15 cellular contexts compared by ENCODE assay signal in genomic region chr11:8011981-8012444, GRCh38. TPM values are rescaled to one million over a fixed set of nuclear protein-coding genes. Genes with fewer than 3 reads are reported as not detected.
DNase-seq lines count a peak whose midpoint lies in the region; ATAC-seq, FAIRE-seq and TF ChIP-seq lines count a peak whose summit lies in the region.
"Had no signal": no experiment of that assay in that cellular context is flagged by ENCODE, and none has a peak within 500 bp of the region (broad histone marks: within the 10 kb centered on the region; RNA-seq: fewer than 3 reads in every experiment).

No MANE protein-coding gene starts in this region.

- no peak for TF ChIP-seq POLR2A in H54 (IDR thresholded peaks at IDR 0.05; ENCODE audit: low read depth, low read length)
- TF ChIP-seq POLR2A in uterus (IDR thresholded peaks at IDR 0.05) = no peak

- POLR2A ChIA-PET in AG04450 (lab: Yijun Ruan, JAX) = interaction anchor here (0.6 to 1.2 kb wide), 2 partner anchors 9 to 11 kb away, joined by 3 to 5 read pairs; no protein-coding TSS in a partner anchor

- DNase-seq in AG04450 (ENCODE audit: low read depth, low spot score) (peak; percentile 69), H54 (ENCODE audit: insufficient read length, low spot score) (peak; percentile 57), brain microvascular endothelial cell (peak; percentile 96), kidney epithelial cell (ENCODE audit: low read depth) (peak; percentile 59), uterus (no peak), coronary artery (ENCODE audit: low spot score) (no peak)
- DNase-seq in central memory CD4-positive, alpha-beta T cell = no peak
- DNase-seq: effector memory CD8-positive, alpha-beta T cell; GF-D8; naive B cell; NCI-H146; transverse colon had no signal

- H3K27ac ChIP-seq in AG04450 (ENCODE audit: low read depth, low read length) (peak overlapping the region; percentile 31), brain microvascular endothelial cell (no peak overlapping the region), uterus (no peak overlapping the region), coronary artery (no peak overlapping the region)
- H3K27ac ChIP-seq: BLaER1, skin epidermis, transverse colon had no signal

- TF ChIP-seq CTCF in AG04450 (IDR thresholded peaks at IDR 0.05; ENCODE audit: low read depth, low read length) = no peak
- TF ChIP-seq CTCF in brain microvascular endothelial cell (IDR thresholded peaks at IDR 0.05; ENCODE audit: low read depth, low read length, missing control alignments) = no peak
- no peak for TF ChIP-seq CTCF in kidney epithelial cell (IDR thresholded peaks at IDR 0.05; ENCODE audit: insufficient read depth, low read length, poor library complexity, severe bottlenecking)
- no peak for TF ChIP-seq CTCF in uterus (IDR thresholded peaks at IDR 0.05)
- no peak for TF ChIP-seq CTCF in coronary artery (IDR thresholded peaks at IDR 0.05)

- intact Hi-C loops in uterus (cut with DNase I; ENCODE audit: low total_unique reads) = no loop called here

- peak; percentile 50 for FAIRE-seq in H54 (lab: Jason Lieb, UNC)

- H3K9me3 ChIP-seq in AG04450 (ENCODE audit: control insufficient read depth, insufficient read depth, low read length) = no peaks in the 10 kb centered on the region
- H3K9me3 ChIP-seq in uterus = no peaks in the 10 kb centered on the region
- H3K9me3 ChIP-seq: BLaER1, transverse colon had no signal

- no peak overlapping the region for H3K4me3 ChIP-seq in AG04450 (ENCODE audit: low read depth, low read length)
- H3K4me3 ChIP-seq in brain microvascular endothelial cell (ENCODE audit: low read depth, low read length) = no peak overlapping the region
- H3K4me3 ChIP-seq in kidney epithelial cell (ENCODE audit: low read depth, low read length) = no peak overlapping the region
- H3K4me3 ChIP-seq in uterus = no peak overlapping the region
- no peak overlapping the region for H3K4me3 ChIP-seq in coronary artery
- H3K4me3 ChIP-seq: BLaER1, skin epidermis, transverse colon had no signal

- no peak for ATAC-seq in GM19395 (IDR thresholded peaks at IDR 0.05; ENCODE audit: unreplicated experiment)
- ATAC-seq: effector memory CD8-positive, alpha-beta T cell had no signal

- CTCF ChIA-PET in AG04450 (lab: Charles Lee) = interaction anchor here (1.2 to 11.9 kb wide), 4 partner anchors 22 to 83 kb away, joined by 3 to 992 read pairs (median 17); partner anchors contain the start of gene EIF3F

- H3K36me3 ChIP-seq in brain microvascular endothelial cell (replicated peaks) (no peaks in the 10 kb centered on the region), kidney epithelial cell (ENCODE audit: control insufficient read depth, insufficient read depth, low read length) (no peaks in the 10 kb centered on the region), uterus (no peaks in the 10 kb centered on the region)
- H3K36me3 ChIP-seq: BLaER1, transverse colon had no signal

- no peaks in the 10 kb centered on the region for H3K4me1 ChIP-seq in uterus
- H3K4me1 ChIP-seq: transverse colon had no signal

- in situ Hi-C loops in brain microvascular endothelial cell (cut with HindIII; ENCODE audit: low pct_ligation_motif_present, low sequenced_read_pairs) = no loop called here

- H3K27me3 ChIP-seq in AG04450 (ENCODE audit: control insufficient read depth, insufficient read depth, low read length) (peaks cover 7% of the 10 kb centered on the region), brain microvascular endothelial cell (replicated peaks) (no peaks in the 10 kb centered on the region), kidney epithelial cell (ENCODE audit: control insufficient read depth, insufficient read depth, low read length) (peaks cover 6% of the 10 kb centered on the region), uterus (no peaks in the 10 kb centered on the region)
- H3K27me3 ChIP-seq: BLaER1 had no signal

RNA-seq across cellular contexts. Expression of gene EIF3F, which starts 24.9 kb away (rescaled TPM):
- 216 and 297 TPM in 2 replicates for polyA plus RNA-seq in AG04450 (2011; rRNA removed)
- 371 and 442 TPM in 2 replicates for polyA minus RNA-seq in AG04450 (2011; rRNA and poly(A)+ RNA removed)
- 334 and 372 TPM in 2 replicates for total RNA-seq in kidney epithelial cell
- 100 to 1,000 TPM in 3 of 4 donors, 10 to 100 TPM in 1; 97.9 to 261 (median 213) TPM for total RNA-seq in uterus

RNA-seq across cellular contexts. Expression of gene NLRP10, which starts 46.8 kb away (rescaled TPM):
- 2.4 and 2.8 TPM in 2 replicates for polyA plus RNA-seq in AG04450 (2011; rRNA removed)
- 10.9 and 15.8 TPM in 2 replicates for polyA minus RNA-seq in AG04450 (2011; rRNA and poly(A)+ RNA removed)
- total RNA-seq in kidney epithelial cell (not detected in 2 replicates), uterus (not detected)
- total RNA-seq: transverse colon had no signal

Comparison
In these comparisons a context has a peak if more than half of its experiments do, and no peak if none do; other contexts are left out.
1. DNase-seq: peak in AG04450 (single experiment), H54 (single experiment), brain microvascular endothelial cell (single experiment) and kidney epithelial cell (single experiment); none in uterus (0 of 2), central memory CD4-positive, alpha-beta T cell (single experiment) and coronary artery (single experiment).